29 cellular contexts compared by ENCODE assay signal in genomic region chr16:19776147-19776546, GRCh38.
"Had no signal": no experiment of that assay in that cellular context is flagged by ENCODE, and none has a peak within 500 bp of the region (broad histone marks: within the 10 kb centered on the region; RNA-seq: fewer than 3 reads in every experiment).

No MANE protein-coding gene starts in this region.

- H3K27me3 Mint-ChIP-seq: activated CD4-positive, alpha-beta T cell treated with anti-CD3 and anti-CD28 coated beads for 36 hours; activated naive CD4-positive, alpha-beta T cell treated with anti-CD3 and anti-CD28 coated beads, Interleukin-2, amount 50 U/mL, for 24 hours; activated naive CD8-positive, alpha-beta T cell treated with anti-CD3 and anti-CD28 coated beads, Interleukin-2, amount 50 U/mL, for 24 hours; central memory CD8-positive, alpha-beta T cell; naive B cell; progenitor cell of endocrine pancreas; stimulated activated memory B cell treated with anti-CD40 and anti-IgM and Interleukin-4, amounts not matched to agents 10 μg/mL and 1 μg/mL and 100 μg/mL, for 72 hours; stimulated activated naive CD8-positive, alpha-beta T cell treated with anti-CD3 and anti-CD28 coated beads, Interleukin-15, amount 100 ng/mL, for 72 hours had no signal

- FAIRE-seq: keratinocyte had no signal

- H3K4me1 ChIP-seq: colonic mucosa, gastroesophageal sphincter had no signal

- H3K4me3 ChIP-seq: colonic mucosa, gastroesophageal sphincter, hepatocyte, ovary, skin epidermis, tibial nerve had no signal

- H3K27ac Mint-ChIP-seq: activated CD4-positive, alpha-beta T cell treated with anti-CD3 and anti-CD28 coated beads for 36 hours; activated CD8-positive, alpha-beta memory T cell treated with anti-CD3 and anti-CD28 coated beads, Interleukin-2, amount 10 ng/mL, durations not matched to agents 7 days and 5 days; activated CD8-positive, alpha-beta T cell treated with anti-CD3 and anti-CD28 coated beads, Interleukin-2, amount 10 ng/mL, durations not matched to agents 7 days and 5 days; activated naive CD4-positive, alpha-beta T cell treated with anti-CD3 and anti-CD28 coated beads, Interleukin-2, amount 50 U/mL, for 24 hours; activated naive CD8-positive, alpha-beta T cell treated with anti-CD3 and anti-CD28 coated beads, Interleukin-2, amount 50 U/mL, for 24 hours; activated T-helper 2 cell treated with anti-CD3 and anti-CD28 coated beads, Interferon-gamma antibody, Interleukin-2, Interleukin-4, amounts not matched to agents 10 μg/mL and 5 μg/mL and 100 μg/mL, durations not matched to agents 14 hours and 24 hours and 36 hours; mesothelial cell of epicardium; naive B cell; nephron progenitor cell; progenitor cell of endocrine pancreas; stimulated activated memory B cell treated with anti-CD40 and anti-IgM and Interleukin-4, amounts not matched to agents 10 μg/mL and 1 μg/mL and 100 μg/mL, for 72 hours; stimulated activated naive CD8-positive, alpha-beta T cell treated with anti-CD3 and anti-CD28 coated beads, Interleukin-15, amount 100 ng/mL, for 72 hours had no signal

- H3K79me2 ChIP-seq: hepatocyte had no signal

- H3K4me1 Mint-ChIP-seq: central memory CD8-positive, alpha-beta T cell; stimulated activated naive CD8-positive, alpha-beta T cell treated with anti-CD3 and anti-CD28 coated beads, Interleukin-15, amount 100 ng/mL, for 72 hours had no signal

- H3K36me3 ChIP-seq: colonic mucosa, gastroesophageal sphincter, neutrophil, ovary, tibial nerve had no signal

- H3K9me3 Mint-ChIP-seq: activated naive CD4-positive, alpha-beta T cell treated with anti-CD3 and anti-CD28 coated beads, Interleukin-2, amount 50 U/mL, for 24 hours; activated naive CD8-positive, alpha-beta T cell treated with anti-CD3 and anti-CD28 coated beads, Interleukin-2, amount 50 U/mL, for 24 hours; activated T-helper 2 cell treated with anti-CD3 and anti-CD28 coated beads, Interferon-gamma antibody, Interleukin-2, Interleukin-4, amounts not matched to agents 10 μg/mL and 5 μg/mL and 100 μg/mL, durations not matched to agents 14 hours and 24 hours and 36 hours; central memory CD8-positive, alpha-beta T cell; mesothelial cell of epicardium; naive B cell; nephron progenitor cell; stimulated activated memory B cell treated with anti-CD40 and anti-IgM and Interleukin-4, amounts not matched to agents 10 μg/mL and 1 μg/mL and 100 μg/mL, for 72 hours; stimulated activated naive CD8-positive, alpha-beta T cell treated with anti-CD3 and anti-CD28 coated beads, Interleukin-15, amount 100 ng/mL, for 72 hours had no signal

- H2AFZ ChIP-seq: hepatocyte had no signal

- DNase-seq: activated CD4-positive, alpha-beta T cell treated with anti-CD3 and anti-CD28 coated beads for 36 hours; activated CD4-positive, CD25-positive, alpha-beta regulatory T cell; activated CD8-positive, alpha-beta memory T cell treated with anti-CD3 and anti-CD28 coated beads, Interleukin-2, amount 10 ng/mL, durations not matched to agents 7 days and 5 days; activated CD8-positive, alpha-beta T cell treated with anti-CD3 and anti-CD28 coated beads, Interleukin-2, amount 10 ng/mL, durations not matched to agents 7 days and 5 days; activated naive CD8-positive, alpha-beta T cell treated with anti-CD3 and anti-CD28 coated beads, Interleukin-2, amount 50 U/mL, for 24 hours; activated T-cell treated with anti-CD3 and anti-CD28 coated beads, Interleukin-2, amount 50 U/mL, for 48 hours; amygdala; colonic mucosa; effector memory CD4-positive, alpha-beta T cell; left cardiac atrium; naive B cell; nephron progenitor cell; ovary; stimulated activated CD4-positive, alpha-beta T cell treated with anti-CD3 and anti-CD28 coated beads, Interleukin-12 subunit alpha, Interleukin-12 subunit beta, amount 100 ng/mL, for 4 hours; stimulated activated CD4-positive, alpha-beta T cell treated with anti-CD3 and anti-CD28 coated beads, Interleukin-4, amount 100 ng/mL, for 4 hours; stimulated activated CD8-positive, alpha-beta memory T cell treated with anti-CD3 and anti-CD28 coated beads, Interleukin-4, amount 100 ng/mL, for 48 hours; stimulated activated naive CD8-positive, alpha-beta T cell treated with anti-CD3 and anti-CD28 coated beads, Interleukin-15, amount 100 ng/mL, for 72 hours had no signal

- H3K9me3 ChIP-seq: colonic mucosa, gastroesophageal sphincter, neutrophil, ovary, tibial nerve had no signal

- H3K27me3 ChIP-seq: colonic mucosa, gastroesophageal sphincter, hepatocyte, neutrophil, ovary, tibial nerve had no signal

- H3K36me3 Mint-ChIP-seq: activated CD8-positive, alpha-beta memory T cell treated with anti-CD3 and anti-CD28 coated beads, Interleukin-2, amount 10 ng/mL, durations not matched to agents 7 days and 5 days; activated naive CD4-positive, alpha-beta T cell treated with anti-CD3 and anti-CD28 coated beads, Interleukin-2, amount 50 U/mL, for 24 hours; mesothelial cell of epicardium; naive B cell; stimulated activated memory B cell treated with anti-CD40 and anti-IgM and Interleukin-4, amounts not matched to agents 10 μg/mL and 1 μg/mL and 100 μg/mL, for 72 hours had no signal

- H3K4me2 ChIP-seq: hepatocyte had no signal

- H3K27ac ChIP-seq: colonic mucosa, gastroesophageal sphincter, hepatocyte, neutrophil, ovary, skin epidermis had no signal

- H3K4me3 Mint-ChIP-seq: activated CD4-positive, alpha-beta T cell treated with anti-CD3 and anti-CD28 coated beads for 36 hours; activated CD8-positive, alpha-beta memory T cell treated with anti-CD3 and anti-CD28 coated beads, Interleukin-2, amount 10 ng/mL, durations not matched to agents 7 days and 5 days; activated CD8-positive, alpha-beta T cell treated with anti-CD3 and anti-CD28 coated beads, Interleukin-2, amount 10 ng/mL, durations not matched to agents 7 days and 5 days; activated naive CD4-positive, alpha-beta T cell treated with anti-CD3 and anti-CD28 coated beads, Interleukin-2, amount 50 U/mL, for 24 hours; activated naive CD8-positive, alpha-beta T cell treated with anti-CD3 and anti-CD28 coated beads, Interleukin-2, amount 50 U/mL, for 24 hours; central memory CD8-positive, alpha-beta T cell; mesothelial cell of epicardium; nephron progenitor cell; stimulated activated memory B cell treated with anti-CD40 and anti-IgM and Interleukin-4, amounts not matched to agents 10 μg/mL and 1 μg/mL and 100 μg/mL, for 72 hours; stimulated activated naive CD8-positive, alpha-beta T cell treated with anti-CD3 and anti-CD28 coated beads, Interleukin-15, amount 100 ng/mL, for 72 hours had no signal
